17 cellular contexts compared by ENCODE assay signal in the genomic region with DNA sequence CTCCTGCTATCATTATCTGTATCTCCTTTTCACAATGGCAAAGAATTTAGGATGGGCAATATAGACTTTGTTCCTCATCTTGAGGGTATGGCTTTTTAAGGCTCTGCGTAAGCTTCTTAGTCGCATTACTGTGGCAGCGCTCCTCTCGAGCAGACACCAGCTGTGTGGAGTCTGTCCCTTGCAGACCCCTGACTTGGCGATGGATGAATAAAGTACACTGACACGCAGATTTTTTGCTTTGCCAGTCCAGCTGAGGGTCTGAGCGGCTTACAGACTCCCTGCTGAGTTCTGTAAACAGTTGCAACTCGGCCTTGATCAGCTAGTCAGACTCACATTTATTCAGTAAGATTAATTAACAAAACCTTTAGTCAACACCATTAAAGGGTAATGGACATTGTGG.
"Had no signal": no experiment of that assay in that cellular context is flagged by ENCODE, and none has a peak within 500 bp of the region (broad histone marks: within the 10 kb centered on the region; RNA-seq: fewer than 3 reads in every experiment).

No MANE protein-coding gene starts in this region.

- H3K36me3 ChIP-seq: spleen had no signal

- ATAC-seq: activated CD8-positive, alpha-beta T cell treated with anti-CD3 and anti-CD28 coated beads for 36 hours; body of pancreas; foreskin keratinocyte; left lobe of liver; natural killer cell treated with Interleukin-12 subunit alpha and Interleukin-12 subunit beta and Interleukin-15 and Interleukin-18, amount 100 ng/mL, for 72 hours; stimulated activated memory B cell treated with anti-CD40 and anti-IgM and Interleukin-4, amounts not matched to agents 10 μg/mL and 1 μg/mL and 100 μg/mL, for 72 hours had no signal

- H3K4me1 ChIP-seq: body of pancreas, foreskin keratinocyte, spleen had no signal

- DNase-seq: activated CD4-positive, alpha-beta T cell treated with anti-CD3 and anti-CD28 coated beads, Interleukin-2, amount 10 ng/mL, durations not matched to agents 24 days and 14 days; activated CD4-positive, CD25-positive, alpha-beta regulatory T cell; activated CD8-positive, alpha-beta T cell treated with anti-CD3 and anti-CD28 coated beads for 36 hours; activated naive CD4-positive, alpha-beta T cell treated with Interleukin-2 at 50 U/mL for 16 hours; activated T-cell treated with anti-CD3 and anti-CD28 coated beads, Interleukin-2, amount 50 U/mL, for 1 hour; body of pancreas; caudate nucleus; foreskin keratinocyte; kidney; occipital lobe; posterior cingulate gyrus; spleen; stimulated activated CD4-positive, alpha-beta T cell treated with anti-CD3 and anti-CD28 coated beads, Interleukin-4, amount 100 ng/mL, for 4 hours had no signal

- H3K27me3 ChIP-seq: body of pancreas, foreskin keratinocyte, spleen had no signal

- H3K9me3 ChIP-seq: body of pancreas had no signal

- H3K27ac ChIP-seq: body of pancreas, foreskin keratinocyte, spleen had no signal

- H3K4me3 ChIP-seq: body of pancreas, lung, spleen had no signal
